In genomic region chr6:35082046-35082732, GRCh38 we compare ENCODE assay signal across 17 cellular contexts. TPM values are rescaled to one million over a fixed set of nuclear protein-coding genes. Genes with fewer than 3 reads are reported as not detected.
A peak's percentile ranks its signal among the peaks of the same experiment; 100 is the strongest.
DNase-seq lines count a peak whose midpoint lies in the region; ATAC-seq and TF ChIP-seq lines count a peak whose summit lies in the region.
"Had no signal": no experiment of that assay in that cellular context is flagged by ENCODE, and none has a peak within 500 bp of the region (broad histone marks: within the 10 kb centered on the region; RNA-seq: fewer than 3 reads in every experiment).

No MANE protein-coding gene starts in this region.

- H3F3A ChIP-seq in neural progenitor cell (ENCODE audit: low read depth), result no peaks in the 10 kb centered on the region

- H3K27ac ChIP-seq in left ventricle myocardium inferior (replicated peaks), result peak overlapping the region; percentile 61
- H3K27ac ChIP-seq in esophagus muscularis mucosa (replicated peaks in 1 of 4), result peak overlapping the region; percentile 59 to 77 (median 70)
- no peak overlapping the region for H3K27ac ChIP-seq in neural progenitor cell

- ATAC-seq in left cardiac atrium (no peak), HG02840 (IDR thresholded peaks at IDR 0.05; ENCODE audit: low FRiP score, unreplicated experiment) (no peak)
- ATAC-seq in stimulated activated naive CD8-positive, alpha-beta T cell treated with anti-CD3 and anti-CD28 coated beads, Interleukin-15, Interleukin-2, amounts not matched to agents 100 U/mL and 50 U/mL, for 24 hours, result no peak
- ATAC-seq: activated CD4-positive, CD25-positive, alpha-beta regulatory T cell treated with anti-CD3 and anti-CD28 coated beads, Interleukin-2, amount 50 U/mL, for 24 hours had no signal

- H3K27ac Mint-ChIP-seq in neural progenitor cell, result peak overlapping the region; percentile 87

- H3K36me3 ChIP-seq in left ventricle myocardium inferior (peaks cover 100% of the 10 kb centered on the region), esophagus muscularis mucosa (peaks cover 90 to 100% (median 100%) of the 10 kb centered on the region in 4 donors), neural progenitor cell (no peaks in the 10 kb centered on the region)

- no peak overlapping the region for H3K4me3 ChIP-seq in left ventricle myocardium inferior
- H3K4me3 ChIP-seq in esophagus muscularis mucosa, result no peak overlapping the region
- no peak overlapping the region for H3K4me3 ChIP-seq in neural progenitor cell

- WGBS in esophagus muscularis mucosa, result 69% methylated on average over 16 of the region's 19 CpGs

- H3K4me1 ChIP-seq in left ventricle myocardium inferior (peaks cover 28% of the 10 kb centered on the region), esophagus muscularis mucosa (peaks cover 16 to 71% (median 63%) of the 10 kb centered on the region in 4 donors), neural progenitor cell (no peaks in the 10 kb centered on the region)

- DNase-seq in left ventricle myocardium inferior, result no peak
- DNase-seq in left cardiac atrium, result no peak
- no peak for DNase-seq in esophagus muscularis mucosa (ENCODE audit: extremely low spot score)
- DNase-seq in neural progenitor cell (ENCODE audit: low spot score), result no peak
- no peak for DNase-seq in stimulated activated naive CD8-positive, alpha-beta T cell treated with anti-CD3 and anti-CD28 coated beads, Interleukin-15, Interleukin-2, amounts not matched to agents 100 U/mL and 50 U/mL, for 24 hours
- no peak for DNase-seq in activated CD4-positive, alpha-beta T cell treated with anti-CD3 and anti-CD28 coated beads, Interleukin-2, amount 50 U/mL, for 4 hours
- no peak for DNase-seq in OCI-M2 (lab: John Stamatoyannopoulos, UW; ENCODE audit: unreplicated experiment)
- DNase-seq: activated T-cell treated with anti-CD3 and anti-CD28 coated beads, Interleukin-2, amount 50 U/mL, for 48 hours; KG1; NCI-H1436 treated with DMSO at 0.1 percent for 48 hours; NCI-H510A treated with DMSO at 0.1 percent for 48 hours; stimulated activated CD4-positive, alpha-beta T cell treated with anti-CD3 and anti-CD28 coated beads, Interleukin-15, amount 100 ng/mL, for 24 hours; T-helper 1 cell had no signal

- no peaks in the 10 kb centered on the region for H4K20me1 ChIP-seq in neural progenitor cell (ENCODE audit: low read depth)

- H3K27me3 Mint-ChIP-seq in neural progenitor cell (ENCODE audit: insufficient read depth, low read depth), result no peaks in the 10 kb centered on the region

- H3K9me3 Mint-ChIP-seq in neural progenitor cell, result no peaks in the 10 kb centered on the region

- no peak overlapping the region for H3K4me3 Mint-ChIP-seq in neural progenitor cell

- H3K9ac ChIP-seq in neural progenitor cell, result no peak overlapping the region

- H3K79me2 ChIP-seq in neural progenitor cell (ENCODE audit: low read depth), result no peaks in the 10 kb centered on the region

- no peak overlapping the region for H2AFZ ChIP-seq in neural progenitor cell (replicated peaks)

- H3K36me3 Mint-ChIP-seq in neural progenitor cell, result peaks cover 9% of the 10 kb centered on the region

- TF ChIP-seq CTCF in left ventricle myocardium inferior (IDR thresholded peaks at IDR 0.05; ENCODE audit: borderline replicate concordance) (no peak), esophagus muscularis mucosa (IDR thresholded peaks at IDR 0.05) (no peak), neural progenitor cell (IDR thresholded peaks at IDR 0.05) (no peak)

- peaks cover 17% of the 10 kb centered on the region for H3K4me1 Mint-ChIP-seq in neural progenitor cell

- TF ChIP-seq POLR2A in esophagus muscularis mucosa (IDR thresholded peaks at IDR 0.05; ENCODE audit: low read depth), result no peak

- TF ChIP-seq EP300 in esophagus muscularis mucosa (IDR thresholded peaks at IDR 0.05), result no peak

- intact Hi-C loops in left ventricle myocardium inferior (cut with micrococcal nuclease), result no loop called here
- intact Hi-C loops in left cardiac atrium (cut with DNase I), result no loop called here
- intact Hi-C loops in esophagus muscularis mucosa (cut with DNase I), result no loop called here

- no peaks in the 10 kb centered on the region for H3K9me3 ChIP-seq in left ventricle myocardium inferior (replicated peaks)
- H3K9me3 ChIP-seq in esophagus muscularis mucosa, result no peaks in the 10 kb centered on the region
- H3K9me3 ChIP-seq in neural progenitor cell (ENCODE audit: low read depth), result no peaks in the 10 kb centered on the region

- H3K27me3 ChIP-seq in left ventricle myocardium inferior (ENCODE audit: low read depth) (no peaks in the 10 kb centered on the region), esophagus muscularis mucosa (no peaks in the 10 kb centered on the region), neural progenitor cell (no peaks in the 10 kb centered on the region)

- H3K4me2 ChIP-seq in neural progenitor cell, result no peak overlapping the region

RNA-seq across cellular contexts. Expression of gene TCP11, which starts 59.0 kb away (rescaled TPM):
- total RNA-seq in left ventricle myocardium inferior (not detected), left cardiac atrium (not detected), esophagus muscularis mucosa (1 to 10 TPM in 1 of 4 donors, under 1 TPM in 2, not detected in 1; 0.75 to 1.1 (median 0.83) TPM), neural progenitor cell (ENCODE audit: low replicate concordance) (0.25 TPM in 1 of 2 replicates, not detected in the other)
- total RNA-seq: endothelial cell of umbilical vein, ureter had no signal
